Comparison of ENCODE assay signal across 29 cellular contexts in the genomic region with DNA sequence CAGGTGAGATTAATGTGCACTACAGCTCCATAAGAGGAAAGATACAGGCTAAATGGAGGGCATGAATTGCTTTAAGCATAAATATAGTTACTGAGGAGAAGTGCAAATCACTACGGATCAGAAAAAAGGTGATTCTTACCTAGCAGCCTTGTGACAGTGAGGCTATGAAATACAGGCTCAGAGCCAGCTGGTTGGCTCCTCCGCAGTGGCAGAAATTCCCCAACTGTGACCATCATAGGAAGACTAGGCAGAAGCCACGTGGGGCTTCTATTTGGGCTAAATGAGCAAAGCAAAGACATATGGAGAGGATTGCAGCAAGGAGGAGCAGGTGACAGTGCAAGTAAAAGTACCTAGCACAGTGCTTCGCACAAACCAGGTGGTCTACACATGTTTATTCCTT. TPM values are rescaled to one million over a fixed set of nuclear protein-coding genes. Genes with fewer than 3 reads are reported as not detected.
"Had no signal": no experiment of that assay in that cellular context is flagged by ENCODE, and none has a peak within 500 bp of the region (broad histone marks: within the 10 kb centered on the region; RNA-seq: fewer than 3 reads in every experiment).

No MANE protein-coding gene starts in this region.

- DNase-seq: activated B cell treated with CpG ODN at 0.5 μM for 24 hours; activated CD4-positive, alpha-beta T cell treated with anti-CD3 and anti-CD28 coated beads for 48 hours; activated CD4-positive, alpha-beta T cell treated with anti-CD3 and anti-CD28 coated beads, Interleukin-2, amount 50 U/mL, for 1 hour; activated CD4-positive, alpha-beta T cell treated with anti-CD3 and anti-CD28 coated beads, Interleukin-2, amount 50 U/mL, for 48 hours; activated CD8-positive, alpha-beta memory T cell treated with anti-CD3 and anti-CD28 coated beads for 24 hours; activated CD8-positive, alpha-beta T cell treated with anti-CD3 and anti-CD28 coated beads for 36 hours; activated effector memory CD4-positive, alpha-beta T cell treated with Interleukin-2 at 50 U/mL for 16 hours; activated gamma-delta T cell treated with Interleukin-2 at 50 U/mL for 16 hours; activated naive CD4-positive, alpha-beta T cell treated with anti-CD3 and anti-CD28 coated beads, Interleukin-2, amount 50 U/mL, for 16 hours; activated naive CD4-positive, alpha-beta T cell treated with Interleukin-2 at 50 U/mL for 16 hours; activated T-cell treated with anti-CD3 and anti-CD28 coated beads, Interleukin-2, amount 50 U/mL, for 4 hours; amniotic stem cell; anterior cingulate cortex; brain microvascular endothelial cell; cortex of kidney; dermis blood vessel endothelial cell; effector CD4-positive, alpha-beta T cell; effector memory CD8-positive, alpha-beta T cell; erythroblast; foreskin keratinocyte; gastrocnemius medialis; heart right ventricle; T-helper 1 cell; T-helper 2 cell had no signal

- ATAC-seq: activated CD4-positive, CD25-positive, alpha-beta regulatory T cell treated with anti-CD3 and anti-CD28 coated beads, Interleukin-2, amount 50 U/mL, for 24 hours; activated CD8-positive, alpha-beta T cell treated with anti-CD3 and anti-CD28 coated beads for 36 hours; activated T-cell treated with anti-CD3 and anti-CD28 coated beads, Interleukin-2, amount 50 U/mL, for 4 hours; activated T-helper 17 cell treated with anti-CD3 and anti-CD28 coated beads, Interleukin-2, amount 50 U/mL, for 72 hours; effector memory CD8-positive, alpha-beta T cell; foreskin keratinocyte; gastrocnemius medialis; heart right ventricle had no signal

- H3K4me1 Mint-ChIP-seq: activated B cell treated with CpG ODN at 0.5 μM for 24 hours; activated T-helper 17 cell treated with anti-CD3 and anti-CD28 coated beads, Interleukin-2, amount 50 U/mL, for 72 hours; central memory CD8-positive, alpha-beta T cell had no signal

- H3K27me3 Mint-ChIP-seq: activated B cell treated with CpG ODN at 0.5 μM for 24 hours had no signal

- H3K27ac Mint-ChIP-seq: activated B cell treated with CpG ODN at 0.5 μM for 24 hours; activated CD8-positive, alpha-beta T cell treated with anti-CD3 and anti-CD28 coated beads for 36 hours; activated naive CD8-positive, alpha-beta T cell; activated T-helper 17 cell treated with anti-CD3 and anti-CD28 coated beads, Interleukin-2, amount 50 U/mL, for 72 hours; effector memory CD8-positive, alpha-beta T cell had no signal

- H3K4me3 Mint-ChIP-seq: activated B cell treated with CpG ODN at 0.5 μM for 24 hours; activated CD8-positive, alpha-beta T cell treated with anti-CD3 and anti-CD28 coated beads for 36 hours; activated naive CD8-positive, alpha-beta T cell; activated T-cell treated with anti-CD3 and anti-CD28 coated beads, Interleukin-2, amount 50 U/mL, for 4 hours; activated T-helper 17 cell treated with anti-CD3 and anti-CD28 coated beads, Interleukin-2, amount 50 U/mL, for 72 hours; central memory CD8-positive, alpha-beta T cell; effector memory CD8-positive, alpha-beta T cell had no signal

- H3K9me3 Mint-ChIP-seq: activated B cell treated with CpG ODN at 0.5 μM for 24 hours; activated CD8-positive, alpha-beta T cell treated with anti-CD3 and anti-CD28 coated beads for 36 hours; activated T-cell treated with anti-CD3 and anti-CD28 coated beads, Interleukin-2, amount 50 U/mL, for 4 hours; activated T-helper 17 cell treated with anti-CD3 and anti-CD28 coated beads, Interleukin-2, amount 50 U/mL, for 72 hours; central memory CD8-positive, alpha-beta T cell; effector memory CD8-positive, alpha-beta T cell had no signal

RNA-seq across cellular contexts. Expression of gene CDO1, which starts 40.5 kb away (rescaled TPM):
- total RNA-seq: activated B cell treated with CpG ODN at 0.5 μM for 24 hours; activated T-helper 17 cell treated with anti-CD3 and anti-CD28 coated beads, Interleukin-2, amount 50 U/mL, for 72 hours; bronchial epithelial cell had no signal
